In the genomic region with DNA sequence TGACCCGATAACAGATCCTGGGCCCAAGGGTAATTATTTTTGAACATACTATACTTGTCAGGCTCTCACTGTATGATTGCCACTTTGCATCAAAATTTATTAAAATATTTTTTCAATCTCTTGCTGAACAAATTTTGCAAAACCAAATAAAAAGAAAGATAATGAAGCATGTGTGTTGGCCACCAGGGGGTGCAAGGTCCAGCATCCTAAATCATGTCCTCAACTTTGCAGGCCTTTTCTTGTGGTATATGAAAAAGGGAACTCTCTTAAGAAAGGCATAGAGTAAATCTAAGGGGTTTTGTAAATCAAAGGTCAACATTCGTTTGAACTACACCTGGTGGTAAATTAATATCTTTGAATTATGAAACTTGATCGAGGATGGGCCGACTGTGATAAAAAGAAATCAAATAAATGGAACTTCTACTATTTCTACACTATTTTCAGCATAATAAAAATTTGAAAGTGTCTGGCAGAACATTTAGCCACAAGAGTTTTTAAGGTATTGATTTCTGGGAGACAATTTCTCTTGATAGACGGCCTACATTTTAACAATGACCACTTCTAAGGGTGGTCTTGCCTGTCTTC, we compare ENCODE assay signal across 8 cellular contexts.
DNase-seq lines count a peak whose midpoint lies in the region; ATAC-seq and TF ChIP-seq lines count a peak whose summit lies in the region.

No MANE protein-coding gene starts in this region.

- no peak overlapping the region for H3K4me3 ChIP-seq in HCT116 (replicated peaks in 1 of 2; ENCODE audit: low read depth in 1 of 2, low read length in 2 of 2)
- H3K4me3 ChIP-seq in naive thymus-derived CD4-positive, alpha-beta T cell (ENCODE audit: low read length) = no peak overlapping the region

- no peak for ATAC-seq in HCT116
- no peak for ATAC-seq in naive thymus-derived CD4-positive, alpha-beta T cell

- no peak overlapping the region for H2AFZ ChIP-seq in HCT116 (ENCODE audit: low read depth, low read length, poor library complexity, severe bottlenecking)

- H3K9me3 Mint-ChIP-seq in glutamatergic neuron (ENCODE audit: unreplicated experiment) = no peaks in the 10 kb centered on the region
- H3K9me3 Mint-ChIP-seq in naive thymus-derived CD4-positive, alpha-beta T cell = peaks cover 0 to 11% (median 4%) of the 10 kb centered on the region in 11 donors
- peaks cover 12% of the 10 kb centered on the region for H3K9me3 Mint-ChIP-seq in activated CD4-positive, alpha-beta memory T cell treated with anti-CD3 and anti-CD28 coated beads for 36 hours

- H3K36me3 ChIP-seq in HCT116 (ENCODE audit: control insufficient read depth in 1 of 2, insufficient read depth in 2 of 2, low read length in 2 of 2) = no peaks in the 10 kb centered on the region
- H3K36me3 ChIP-seq in naive thymus-derived CD4-positive, alpha-beta T cell (ENCODE audit: control insufficient read depth in 2 of 3, insufficient read depth in 3 of 3, low read length in 3 of 3) = no peaks in the 10 kb centered on the region

- RAD21 ChIA-PET in HCT116 (lab: Charles Lee; ENCODE audit: low non-redundant PET in 1 of 2, low total read pairs in 2 of 2, uncharacterized antibody in 2 of 2, unreplicated experiment in 2 of 2) = no interaction called here

- no peaks in the 10 kb centered on the region for H3K9me2 ChIP-seq in HCT116 (ENCODE audit: insufficient read depth)

- H3K4me1 Mint-ChIP-seq in glutamatergic neuron (ENCODE audit: low read depth, unreplicated experiment) = peaks cover 11% of the 10 kb centered on the region
- H3K4me1 Mint-ChIP-seq in naive thymus-derived CD4-positive, alpha-beta T cell = no peaks in the 10 kb centered on the region
- no peaks in the 10 kb centered on the region for H3K4me1 Mint-ChIP-seq in activated CD4-positive, alpha-beta memory T cell treated with anti-CD3 and anti-CD28 coated beads for 36 hours (ENCODE audit: low read depth)

- H3K9me3 ChIP-seq in HCT116 (ENCODE audit: control insufficient read depth in 1 of 2, insufficient read depth in 1 of 2, low read depth in 1 of 2, low read length in 2 of 2) = peaks cover 4 to 27% of the 10 kb centered on the region in 2 experiments; a peak in 2 of 4 replicates
- no peaks in the 10 kb centered on the region for H3K9me3 ChIP-seq in naive thymus-derived CD4-positive, alpha-beta T cell (ENCODE audit: control insufficient read depth in 2 of 3, low read length in 3 of 3)

- no peak for TF ChIP-seq POLR2A in HCT116 (IDR thresholded peaks at IDR 0.05; ENCODE audit: borderline replicate concordance, extremely low read depth, insufficient read depth, insufficient read length)

- H3K4me3 Mint-ChIP-seq in glutamatergic neuron (ENCODE audit: unreplicated experiment) = no peak overlapping the region
- H3K4me3 Mint-ChIP-seq in naive thymus-derived CD4-positive, alpha-beta T cell = no peak overlapping the region
- no peak overlapping the region for H3K4me3 Mint-ChIP-seq in activated CD4-positive, alpha-beta memory T cell treated with anti-CD3 and anti-CD28 coated beads for 36 hours

- POLR2A ChIA-PET in HCT116 (lab: Charles Lee) = no interaction called here
- POLR2A ChIA-PET in naive thymus-derived CD4-positive, alpha-beta T cell (lab: Charles Lee) = no interaction called here
- POLR2A ChIA-PET in activated CD4-positive, alpha-beta memory T cell treated with anti-CD3 and anti-CD28 coated beads for 36 hours (lab: Charles Lee) = no interaction called here

- H3K4me1 ChIP-seq in HCT116 (ENCODE audit: control insufficient read depth in 1 of 2, insufficient read depth in 2 of 2, low read length in 2 of 2) = no peaks in the 10 kb centered on the region
- H3K4me1 ChIP-seq in naive thymus-derived CD4-positive, alpha-beta T cell (ENCODE audit: control insufficient read depth in 2 of 2, insufficient read depth in 2 of 2, low read length in 2 of 2) = no peaks in the 10 kb centered on the region

- no peaks in the 10 kb centered on the region for H3K79me2 ChIP-seq in HCT116 (ENCODE audit: insufficient read depth, low read length)

- intact Hi-C loops in HCT116 (cut with micrococcal nuclease) = no loop called here
- intact Hi-C loops in naive thymus-derived CD4-positive, alpha-beta T cell (cut with micrococcal nuclease) = no loop called here
- intact Hi-C loops in activated CD4-positive, alpha-beta memory T cell treated with anti-CD3 and anti-CD28 coated beads for 36 hours (cut with micrococcal nuclease) = no loop called here

- H4K20me1 ChIP-seq in HCT116 (ENCODE audit: insufficient read depth) = no peaks in the 10 kb centered on the region

- H3K36me3 Mint-ChIP-seq in glutamatergic neuron (ENCODE audit: unreplicated experiment) = no peaks in the 10 kb centered on the region
- no peaks in the 10 kb centered on the region for H3K36me3 Mint-ChIP-seq in naive thymus-derived CD4-positive, alpha-beta T cell
- no peaks in the 10 kb centered on the region for H3K36me3 Mint-ChIP-seq in activated CD4-positive, alpha-beta memory T cell treated with anti-CD3 and anti-CD28 coated beads for 36 hours

- no peak overlapping the region for H3K9ac ChIP-seq in HCT116 (ENCODE audit: low read length)

- H3K4me2 ChIP-seq in HCT116 (ENCODE audit: low read length) = no peak overlapping the region

- no peaks in the 10 kb centered on the region for H3K27me3 Mint-ChIP-seq in glutamatergic neuron (ENCODE audit: unreplicated experiment)
- H3K27me3 Mint-ChIP-seq in naive thymus-derived CD4-positive, alpha-beta T cell = no peaks in the 10 kb centered on the region
- no peaks in the 10 kb centered on the region for H3K27me3 Mint-ChIP-seq in activated CD4-positive, alpha-beta memory T cell treated with anti-CD3 and anti-CD28 coated beads for 36 hours

- CTCF ChIA-PET in HCT116 (lab: Charles Lee) = no interaction called here
- CTCF ChIA-PET in naive thymus-derived CD4-positive, alpha-beta T cell (lab: Charles Lee) = no interaction called here
- CTCF ChIA-PET in activated CD4-positive, alpha-beta memory T cell treated with anti-CD3 and anti-CD28 coated beads for 36 hours (lab: Charles Lee) = no interaction called here

- TF ChIP-seq CTCF in HCT116 (IDR thresholded peaks at IDR 0.05 in 2 of 3, conservative IDR thresholded peaks at IDR 0.05 in 1 of 3; ENCODE audit: borderline replicate concordance in 1 of 3, insufficient read depth in 1 of 3, low read depth in 2 of 3, low read length in 2 of 3) = peak in 2 of 3 experiments; percentile 33 to 47; a peak in 3 of 6 replicates
- peak; percentile 93 for TF ChIP-seq CTCF in glutamatergic neuron (IDR thresholded peaks at IDR 0.05; ENCODE audit: partially characterized antibody, unreplicated experiment)

- no peaks in the 10 kb centered on the region for H3K27me3 ChIP-seq in HCT116 (ENCODE audit: insufficient read depth, low read length)
- H3K27me3 ChIP-seq in naive thymus-derived CD4-positive, alpha-beta T cell (ENCODE audit: control insufficient read depth in 2 of 2, insufficient read depth in 2 of 2, low read length in 2 of 2) = no peaks in the 10 kb centered on the region

- TF ChIP-seq RAD21 in HCT116 (IDR thresholded peaks at IDR 0.05; ENCODE audit: low read depth) = 0 out of 2 replicates have a peak, but pooled peaks have one; percentile 6

- no peak overlapping the region for H3K27ac ChIP-seq in HCT116 (ENCODE audit: low read depth, low read length)
- no peak overlapping the region for H3K27ac ChIP-seq in naive thymus-derived CD4-positive, alpha-beta T cell (ENCODE audit: low read depth, low read length)

- BruUV-seq in HCT116 (replicated peaks; lab: Mats Ljungman, UMichigan) = no TSS peak

- DNase-seq in AML-193 (lab: John Stamatoyannopoulos, UW) = peak; percentile 43 to 59
- no peak for DNase-seq in HCT116 (ENCODE audit: low read depth, low spot score)
- DNase-seq in SK-N-DZ (ENCODE audit: low spot score) = peak; percentile 1
- peak; percentile 62 for DNase-seq in glutamatergic neuron
- DNase-seq in superior temporal gyrus (ENCODE audit: extremely low spot score) = peak; percentile 71
- no peak for DNase-seq in naive thymus-derived CD4-positive, alpha-beta T cell
- DNase-seq in activated CD4-positive, CD25-positive, alpha-beta regulatory T cell (lab: John Stamatoyannopoulos, UW) = no peak
- no peak for DNase-seq in activated CD4-positive, alpha-beta memory T cell treated with anti-CD3 and anti-CD28 coated beads for 36 hours

- no peak overlapping the region for H3K27ac Mint-ChIP-seq in glutamatergic neuron (ENCODE audit: unreplicated experiment)
- no peak overlapping the region for H3K27ac Mint-ChIP-seq in naive thymus-derived CD4-positive, alpha-beta T cell
- H3K27ac Mint-ChIP-seq in activated CD4-positive, alpha-beta memory T cell treated with anti-CD3 and anti-CD28 coated beads for 36 hours = no peak overlapping the region

TF ChIP-seq in HCT116, 20 proteins besides CTCF, POLR2A, EP300 and RAD21 (continues in another document):
- TF ChIP-seq CEBPB (IDR thresholded peaks at IDR 0.05; ENCODE audit: low read depth) (no peak), ELF1 (IDR thresholded peaks at IDR 0.05; ENCODE audit: borderline replicate concordance, low read depth) (no peak), EZH2 (IDR thresholded peaks at IDR 0.05) (no peak), EZH2phosphoT487 (IDR thresholded peaks at IDR 0.05; ENCODE audit: borderline replicate concordance) (no peak), ZFX (IDR thresholded peaks at IDR 0.05) (no peak), SP1 (IDR thresholded peaks at IDR 0.05; ENCODE audit: low read depth) (no peak), TCF7L2 (IDR thresholded peaks at IDR 0.05; ENCODE audit: borderline replicate concordance, extremely low read depth, insufficient read depth, insufficient read length) (no peak), POLR2AphosphoS5 (IDR thresholded peaks at IDR 0.05; ENCODE audit: low read depth, low read length) (no peak), SRF (IDR thresholded peaks at IDR 0.05; ENCODE audit: low read depth) (no peak)
- TF ChIP-seq, protein P1, sequence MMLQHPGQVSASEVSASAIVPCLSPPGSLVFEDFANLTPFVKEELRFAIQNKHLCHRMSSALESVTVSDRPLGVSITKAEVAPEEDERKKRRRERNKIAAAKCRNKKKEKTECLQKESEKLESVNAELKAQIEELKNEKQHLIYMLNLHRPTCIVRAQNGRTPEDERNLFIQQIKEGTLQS (IDR thresholded peaks at IDR 0.05) = no peak

Comparison
In these comparisons a context has a peak if more than half of its experiments do, and no peak if none do; other contexts are left out.
1. DNase-seq: peak in AML-193 (2 of 2), SK-N-DZ (single experiment), glutamatergic neuron (single experiment) and superior temporal gyrus (single experiment); none in HCT116 (single experiment), naive thymus-derived CD4-positive, alpha-beta T cell (0 of 9), activated CD4-positive, CD25-positive, alpha-beta regulatory T cell (0 of 4) and activated CD4-positive, alpha-beta memory T cell treated with anti-CD3 and anti-CD28 coated beads for 36 hours (single experiment).